Comparison of ENCODE assay signal across 1 cellular context in the genomic region with DNA sequence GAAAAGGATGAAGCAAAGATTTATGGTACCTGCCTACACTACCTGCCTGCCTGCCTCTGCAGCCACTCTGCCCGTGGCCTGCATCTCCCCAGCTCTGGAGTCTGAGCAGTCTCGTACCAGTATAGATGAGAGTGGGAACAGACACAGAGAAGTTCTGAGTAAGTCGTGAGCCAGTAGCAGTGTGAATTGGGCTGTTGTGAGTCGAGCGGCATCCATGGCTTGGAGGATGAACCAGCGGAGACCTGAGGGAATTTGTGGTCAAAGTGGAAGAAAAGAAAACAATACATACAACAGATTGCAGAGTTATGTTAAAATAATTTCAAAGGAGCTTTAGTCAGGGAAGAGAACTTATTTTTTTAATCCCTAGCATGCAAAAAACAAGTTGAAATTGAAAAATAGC.
TF ChIP-seq lines count a peak whose summit lies in the region.

No MANE protein-coding gene starts in this region.

TF ChIP-seq in WTC11, 78 proteins besides CTCF, POLR2A, EP300 and RAD21 (continued from another document):
- TF ChIP-seq MXD4 (CRISPR knock-in tag; IDR thresholded peaks at IDR 0.05; ENCODE audit: borderline replicate concordance) (no peak), TEAD4 (CRISPR knock-in tag; IDR thresholded peaks at IDR 0.05) (no peak), ZNF423 (CRISPR knock-in tag; IDR thresholded peaks at IDR 0.05) (no peak), ZNF425 (CRISPR knock-in tag; conservative IDR thresholded peaks at IDR 0.05) (no peak), FOXK1 (CRISPR knock-in tag; IDR thresholded peaks at IDR 0.05) (no peak), FOXP1 (CRISPR knock-in tag; IDR thresholded peaks at IDR 0.05; ENCODE audit: borderline replicate concordance) (no peak), NR1H2 (CRISPR knock-in tag; IDR thresholded peaks at IDR 0.05) (no peak), USF1 (CRISPR knock-in tag; IDR thresholded peaks at IDR 0.05) (no peak)
- TF ChIP-seq, protein P1, sequence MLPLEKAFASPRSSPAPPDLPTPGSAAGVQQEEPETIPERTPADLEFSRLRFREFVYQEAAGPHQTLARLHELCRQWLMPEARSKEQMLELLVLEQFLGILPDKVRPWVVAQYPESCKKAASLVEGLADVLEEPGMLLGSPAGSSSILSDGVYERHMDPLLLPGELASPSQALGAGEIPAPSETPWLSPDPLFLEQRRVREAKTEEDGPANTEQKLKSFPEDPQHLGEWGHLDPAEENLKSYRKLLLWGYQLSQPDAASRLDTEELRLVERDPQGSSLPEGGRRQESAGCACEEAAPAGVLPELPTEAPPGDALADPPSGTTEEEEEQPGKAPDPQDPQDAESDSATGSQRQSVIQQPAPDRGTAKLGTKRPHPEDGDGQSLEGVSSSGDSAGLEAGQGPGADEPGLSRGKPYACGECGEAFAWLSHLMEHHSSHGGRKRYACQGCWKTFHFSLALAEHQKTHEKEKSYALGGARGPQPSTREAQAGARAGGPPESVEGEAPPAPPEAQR (CRISPR knock-in tag; IDR thresholded peaks at IDR 0.05), result no peak
- TF ChIP-seq, protein P2, sequence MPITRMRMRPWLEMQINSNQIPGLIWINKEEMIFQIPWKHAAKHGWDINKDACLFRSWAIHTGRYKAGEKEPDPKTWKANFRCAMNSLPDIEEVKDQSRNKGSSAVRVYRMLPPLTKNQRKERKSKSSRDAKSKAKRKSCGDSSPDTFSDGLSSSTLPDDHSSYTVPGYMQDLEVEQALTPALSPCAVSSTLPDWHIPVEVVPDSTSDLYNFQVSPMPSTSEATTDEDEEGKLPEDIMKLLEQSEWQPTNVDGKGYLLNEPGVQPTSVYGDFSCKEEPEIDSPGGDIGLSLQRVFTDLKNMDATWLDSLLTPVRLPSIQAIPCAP (CRISPR knock-in tag; IDR thresholded peaks at IDR 0.05), result no peak
